Comparison of ENCODE assay signal across 20 cellular contexts in the genomic region with DNA sequence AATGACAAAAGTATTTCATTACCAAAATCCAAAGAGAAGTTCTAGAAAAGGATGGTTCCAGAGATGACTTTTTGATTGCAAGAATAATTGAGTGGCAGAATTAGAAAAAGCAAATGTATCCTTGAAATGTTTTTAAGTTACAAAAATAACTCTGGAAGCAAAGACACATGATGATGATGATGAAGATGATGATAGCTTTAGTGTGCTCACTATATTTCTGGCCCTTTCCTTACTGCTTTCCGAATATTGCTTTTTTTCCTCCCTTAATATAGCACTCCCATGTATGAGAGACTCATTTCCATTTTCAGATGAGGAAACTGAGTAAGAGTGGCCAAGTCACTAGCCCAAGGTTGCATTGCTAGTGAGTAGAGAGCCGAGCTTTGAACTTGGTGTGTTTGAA. TPM values are rescaled to one million over a fixed set of nuclear protein-coding genes. Genes with fewer than 3 reads are reported as not detected.
DNase-seq lines count a peak whose midpoint lies in the region; ATAC-seq and TF ChIP-seq lines count a peak whose summit lies in the region.
"Had no signal": no experiment of that assay in that cellular context is flagged by ENCODE, and none has a peak within 500 bp of the region (broad histone marks: within the 10 kb centered on the region; RNA-seq: fewer than 3 reads in every experiment).

No MANE protein-coding gene starts in this region.

- H4K8ac ChIP-seq in mesendoderm (ENCODE audit: low read depth, low read length) = no peak overlapping the region

- H3K27ac ChIP-seq in GM23338 (ENCODE audit: low read depth) (no peak overlapping the region), HUES48 (ENCODE audit: low read depth, low read length) (no peak overlapping the region), SK-N-MC (0 out of 2 replicates have a peak overlapping the region, but pooled peaks have one; percentile 75), mesendoderm (ENCODE audit: low read depth, low read length) (no peak overlapping the region)
- H3K27ac ChIP-seq: A549 had no signal

- no peak overlapping the region for H2BK15ac ChIP-seq in mesendoderm (replicated peaks; ENCODE audit: low read depth)

- peaks cover 9% of the 10 kb centered on the region; the same call in 1 of the 2 replicates for H4K20me1 ChIP-seq in GM23338 (replicated peaks; ENCODE audit: insufficient read depth)

- H3K79me1 ChIP-seq in mesendoderm (ENCODE audit: low read length) = peaks cover 16% of the 10 kb centered on the region

- H3K4me3 ChIP-seq in GM23338 = no peak overlapping the region
- H3K4me3 ChIP-seq in HUES48 (ENCODE audit: low read depth, low read length) = peak overlapping the region; percentile 2; the same call in 1 of the 2 replicates
- H3K4me3 ChIP-seq in SK-N-MC = 0 out of 2 replicates have a peak overlapping the region, but pooled peaks have one; percentile 1
- H3K4me3 ChIP-seq in mesendoderm (ENCODE audit: low read length) = no peak overlapping the region
- H3K4me3 ChIP-seq: A549, HAP-1 had no signal

- H3F3A ChIP-seq in GM23338 (replicated peaks; ENCODE audit: low read depth) = no peaks in the 10 kb centered on the region

- H3K9ac ChIP-seq in HUES48 (ENCODE audit: low read depth, low read length) (no peak overlapping the region), SK-N-MC (ENCODE audit: insufficient read length) (no peak overlapping the region), mesendoderm (ENCODE audit: low read length) (no peak overlapping the region)

- H3K79me2 ChIP-seq in GM23338 (replicated peaks; ENCODE audit: insufficient read depth) (peaks cover 98% of the 10 kb centered on the region), mesendoderm (ENCODE audit: control insufficient read depth, insufficient read depth, low read length) (peaks cover 53% of the 10 kb centered on the region)

- no peaks in the 10 kb centered on the region for H3K36me3 Mint-ChIP-seq in GM23338 (ENCODE audit: low read depth)
- H3K36me3 Mint-ChIP-seq: CD4-positive, alpha-beta memory T cell had no signal

- no peak overlapping the region for H3K56ac ChIP-seq in mesendoderm (ENCODE audit: low read length)

- no peak overlapping the region for H4K5ac ChIP-seq in mesendoderm (ENCODE audit: low read length)

- no peak overlapping the region for H2AK5ac ChIP-seq in mesendoderm (ENCODE audit: low read length)

- no peak overlapping the region for H3K4me3 Mint-ChIP-seq in GM23338
- H3K4me3 Mint-ChIP-seq: CD4-positive, alpha-beta memory T cell had no signal

- H3K36me3 ChIP-seq in GM23338 (ENCODE audit: insufficient read depth) = no peaks in the 10 kb centered on the region
- no peaks in the 10 kb centered on the region for H3K36me3 ChIP-seq in HUES48 (ENCODE audit: control insufficient read depth, insufficient read depth, low read length)
- H3K36me3 ChIP-seq in SK-N-MC (ENCODE audit: insufficient read depth, low read length) = no peaks in the 10 kb centered on the region
- no peaks in the 10 kb centered on the region for H3K36me3 ChIP-seq in mesendoderm (ENCODE audit: control insufficient read depth, insufficient read depth, low read length)
- H3K36me3 ChIP-seq: HAP-1 had no signal

- no CpG with 5 or more reads among the region's 2 CpGs for WGBS in mesendoderm (ENCODE audit: extremely low coverage, insufficient coverage, low lambda C conversion rate)

- H3K23ac ChIP-seq in mesendoderm (ENCODE audit: low read length) = no peak overlapping the region

- peak overlapping the region; percentile 39 for H3K18ac ChIP-seq in mesendoderm (ENCODE audit: low read length)

- no peaks in the 10 kb centered on the region for H3K9me2 ChIP-seq in GM23338 (ENCODE audit: insufficient read depth)

- H3K27me3 ChIP-seq in GM23338 (ENCODE audit: insufficient read depth) = no peaks in the 10 kb centered on the region
- no peaks in the 10 kb centered on the region for H3K27me3 ChIP-seq in HUES48 (ENCODE audit: control insufficient read depth, insufficient read depth, low read length)
- H3K27me3 ChIP-seq in mesendoderm (ENCODE audit: insufficient read depth, low read length, poor library complexity) = no peaks in the 10 kb centered on the region

- H3K4me2 ChIP-seq in GM23338 (peak overlapping the region; percentile 31), mesendoderm (ENCODE audit: low read length) (no peak overlapping the region)
- H3K4me2 ChIP-seq: A549 had no signal

- H2BK120ac ChIP-seq in mesendoderm (ENCODE audit: low read depth, low read length) = no peak overlapping the region

- H3K4ac ChIP-seq in mesendoderm (ENCODE audit: low read depth, low read length) = no peak overlapping the region

- H3K9me3 ChIP-seq in HUES48 (ENCODE audit: control insufficient read depth, insufficient read depth, low read length) = no peaks in the 10 kb centered on the region
- H3K9me3 ChIP-seq in SK-N-MC (ENCODE audit: low read depth, low read length) = no peaks in the 10 kb centered on the region
- H3K9me3 ChIP-seq: A549, HAP-1 had no signal

- no peaks in the 10 kb centered on the region for H3K9me3 Mint-ChIP-seq in GM23338
- H3K9me3 Mint-ChIP-seq: CD4-positive, alpha-beta memory T cell had no signal

- H3K4me1 Mint-ChIP-seq in GM23338 = peaks cover 87% of the 10 kb centered on the region
- H3K4me1 Mint-ChIP-seq: CD4-positive, alpha-beta memory T cell had no signal

- no peak overlapping the region for H2AFZ ChIP-seq in GM23338

- no peaks in the 10 kb centered on the region for H3K27me3 Mint-ChIP-seq in GM23338 (ENCODE audit: insufficient read depth, low read depth, poor library complexity)

- no peak overlapping the region for H2BK5ac ChIP-seq in mesendoderm (ENCODE audit: low read length)

- no peak for ATAC-seq in GM23338
- ATAC-seq in esophagus mucosa = no peak
- ATAC-seq in HG02970 (IDR thresholded peaks at IDR 0.05; ENCODE audit: low FRiP score, unreplicated experiment) = no peak
- ATAC-seq: A549 had no signal

- DNase-seq in GM23338 (ENCODE audit: low spot score) (no peak), SK-N-MC (ENCODE audit: low read depth, low spot score) (no peak), mesendoderm (no peak), SHP77 (lab: John Stamatoyannopoulos, UW) (no peak), NCI-H2081 treated with DMSO at 0.1 percent for 48 hours (lab: John Stamatoyannopoulos, UW) (no peak)
- DNase-seq: 8988T; ACHN; C1 segment of cervical spinal cord; Calu3; CD4-positive, alpha-beta memory T cell; COR-L47; DMS53; DMS79 treated with DMSO at 0.1 percent for 48 hours; GF-D8; GOT3 had no signal

- no peak for TF ChIP-seq CTCF in GM23338 (conservative IDR thresholded peaks at IDR 0.05; ENCODE audit: low read depth in 2 of 2)

- H3K4me1 ChIP-seq in GM23338 (ENCODE audit: insufficient read depth) (peaks cover 94% of the 10 kb centered on the region), HUES48 (ENCODE audit: control insufficient read depth, insufficient read depth, low read length) (peaks cover 82% of the 10 kb centered on the region), mesendoderm (ENCODE audit: control insufficient read depth, low read depth, low read length) (peaks cover 18% of the 10 kb centered on the region)
- H3K4me1 ChIP-seq: A549 had no signal

- H3K27ac Mint-ChIP-seq in GM23338 = no peak overlapping the region
- H3K27ac Mint-ChIP-seq: CD4-positive, alpha-beta memory T cell had no signal

TF ChIP-seq in GM23338, 12 proteins besides CTCF, POLR2A, EP300 and RAD21 (continues in another document):
- TF ChIP-seq, protein P1, sequence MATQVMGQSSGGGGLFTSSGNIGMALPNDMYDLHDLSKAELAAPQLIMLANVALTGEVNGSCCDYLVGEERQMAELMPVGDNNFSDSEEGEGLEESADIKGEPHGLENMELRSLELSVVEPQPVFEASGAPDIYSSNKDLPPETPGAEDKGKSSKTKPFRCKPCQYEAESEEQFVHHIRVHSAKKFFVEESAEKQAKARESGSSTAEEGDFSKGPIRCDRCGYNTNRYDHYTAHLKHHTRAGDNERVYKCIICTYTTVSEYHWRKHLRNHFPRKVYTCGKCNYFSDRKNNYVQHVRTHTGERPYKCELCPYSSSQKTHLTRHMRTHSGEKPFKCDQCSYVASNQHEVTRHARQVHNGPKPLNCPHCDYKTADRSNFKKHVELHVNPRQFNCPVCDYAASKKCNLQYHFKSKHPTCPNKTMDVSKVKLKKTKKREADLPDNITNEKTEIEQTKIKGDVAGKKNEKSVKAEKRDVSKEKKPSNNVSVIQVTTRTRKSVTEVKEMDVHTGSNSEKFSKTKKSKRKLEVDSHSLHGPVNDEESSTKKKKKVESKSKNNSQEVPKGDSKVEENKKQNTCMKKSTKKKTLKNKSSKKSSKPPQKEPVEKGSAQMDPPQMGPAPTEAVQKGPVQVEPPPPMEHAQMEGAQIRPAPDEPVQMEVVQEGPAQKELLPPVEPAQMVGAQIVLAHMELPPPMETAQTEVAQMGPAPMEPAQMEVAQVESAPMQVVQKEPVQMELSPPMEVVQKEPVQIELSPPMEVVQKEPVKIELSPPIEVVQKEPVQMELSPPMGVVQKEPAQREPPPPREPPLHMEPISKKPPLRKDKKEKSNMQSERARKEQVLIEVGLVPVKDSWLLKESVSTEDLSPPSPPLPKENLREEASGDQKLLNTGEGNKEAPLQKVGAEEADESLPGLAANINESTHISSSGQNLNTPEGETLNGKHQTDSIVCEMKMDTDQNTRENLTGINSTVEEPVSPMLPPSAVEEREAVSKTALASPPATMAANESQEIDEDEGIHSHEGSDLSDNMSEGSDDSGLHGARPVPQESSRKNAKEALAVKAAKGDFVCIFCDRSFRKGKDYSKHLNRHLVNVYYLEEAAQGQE (IDR thresholded peaks at IDR 0.05; ENCODE audit: unreplicated experiment) = no peak
- TF ChIP-seq NANOG (IDR thresholded peaks at IDR 0.05; ENCODE audit: borderline replicate concordance) (no peak), JUNB (IDR thresholded peaks at IDR 0.05; ENCODE audit: unreplicated experiment) (no peak), EZH2 (IDR thresholded peaks at IDR 0.05; ENCODE audit: low read depth, unreplicated experiment) (no peak), ETS1 (IDR thresholded peaks at IDR 0.05) (no peak)

RNA-seq across cellular contexts. Expression of gene CACHD1, which starts 54.7 kb away (rescaled TPM):
- 40.7 and 43.7 TPM in 2 replicates for total RNA-seq in GM23338 (2014; rRNA removed; shearing (Covaris generic))
- polyA plus RNA-seq in GM23338 (2016; fragmentation: Nextera tagmentation; extraction: Ambion mirVana) = 10.9 and 12.6 TPM in 2 replicates
- 40.3 TPM for polyA plus RNA-seq in mesendoderm (2013, experiment 1 of 2)
- polyA plus RNA-seq in mesendoderm (2013, experiment 2 of 2) = 39.6 TPM
- 2.8 TPM for total RNA-seq in esophagus mucosa
- polyA plus RNA-seq: CD4-positive, alpha-beta memory T cell had no signal

Comparison
In these comparisons a context has a peak if more than half of its experiments do, and no peak if none do; other contexts are left out.
1. H3K4me3 ChIP-seq: peak in HUES48 (single experiment) and SK-N-MC (single experiment); none in GM23338 (single experiment) and mesendoderm (single experiment).
2. RNA of gene CACHD1, which starts 54.7 kb away (total RNA-seq): 40.7 to 43.7 TPM in GM23338; 2.8 TPM in esophagus mucosa (single experiment); every median in the first group is over 10 times any median in the second.